Comparison of ENCODE assay signal across 30 cellular contexts in the genomic region with DNA sequence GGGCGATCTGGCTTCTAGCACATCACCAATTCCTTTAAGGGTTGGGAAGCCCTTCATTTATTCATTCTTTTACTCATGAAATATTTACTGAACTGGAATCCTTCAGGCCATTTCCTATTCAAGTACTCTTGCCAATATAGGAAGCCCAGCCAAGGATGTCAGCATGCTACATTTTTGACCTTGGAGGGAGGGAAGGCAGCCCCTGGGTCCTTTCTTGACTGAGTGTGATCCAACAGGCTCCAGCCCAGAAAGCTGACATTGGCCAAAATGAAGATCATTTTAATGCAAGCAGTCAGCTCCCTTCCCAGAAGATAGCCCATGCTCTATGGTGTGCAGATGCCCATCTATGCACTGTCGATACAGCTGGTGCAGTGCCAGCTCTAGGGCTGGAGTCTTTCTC.
"Had no signal": no experiment of that assay in that cellular context is flagged by ENCODE, and none has a peak within 500 bp of the region (broad histone marks: within the 10 kb centered on the region; RNA-seq: fewer than 3 reads in every experiment).

No MANE protein-coding gene starts in this region.

- H3K36me3 ChIP-seq: brain microvascular endothelial cell had no signal

- H3K27ac ChIP-seq: brain microvascular endothelial cell, VCaP had no signal

- H3K27me3 ChIP-seq: brain microvascular endothelial cell had no signal

- ATAC-seq: activated CD8-positive, alpha-beta memory T cell treated with anti-CD3 and anti-CD28 coated beads, Interleukin-2, amount 10 ng/mL, durations not matched to agents 7 days and 5 days; activated naive CD8-positive, alpha-beta T cell treated with anti-CD3 and anti-CD28 coated beads, Interleukin-2, amount 50 U/mL, for 24 hours; K562; Panc1 had no signal

- H3K4me3 ChIP-seq: K562 had no signal

- DNase-seq: activated B cell treated with CpG ODN at 0.5 μM for 24 hours; activated CD4-positive, alpha-beta memory T cell treated with anti-CD3 and anti-CD28 coated beads for 36 hours; activated CD4-positive, alpha-beta T cell treated with anti-CD3 and anti-CD28 coated beads for 4 hours; activated CD4-positive, alpha-beta T cell treated with anti-CD3 and anti-CD28 coated beads, Interleukin-2, amount 50 U/mL, for 1 hour; activated CD4-positive, CD25-positive, alpha-beta regulatory T cell treated with anti-CD3 and anti-CD28 coated beads, Interleukin-2, amount 50 U/mL, for 72 hours; activated CD8-positive, alpha-beta memory T cell treated with anti-CD3 and anti-CD28 coated beads for 24 hours; activated CD8-positive, alpha-beta memory T cell treated with anti-CD3 and anti-CD28 coated beads, Interleukin-2, amount 10 ng/mL, durations not matched to agents 7 days and 5 days; activated CD8-positive, alpha-beta memory T cell treated with anti-CD3 and anti-CD28 coated beads, Interleukin-2, amount 50 U/mL, for 48 hours; activated effector memory CD4-positive, alpha-beta T cell treated with Interleukin-2 at 50 U/mL for 16 hours; activated naive CD4-positive, alpha-beta T cell treated with anti-CD3 and anti-CD28 coated beads, Interleukin-2, amount 10 ng/mL, durations not matched to agents 7 days and 5 days; activated naive CD8-positive, alpha-beta T cell treated with anti-CD3 and anti-CD28 coated beads, Interleukin-2, amount 50 U/mL, for 24 hours; activated T-cell treated with anti-CD3 and anti-CD28 coated beads, Interleukin-2, amount 50 U/mL, for 48 hours; amniotic stem cell; aorta; brain microvascular endothelial cell; NCI-H1105; NCI-H1417 treated with DMSO at 0.1 percent for 48 hours; NCI-H187 treated with DMSO at 0.1 percent for 48 hours; NCI-H2081; NCI-H226; NCI-H446 treated with DMSO at 0.1 percent for 48 hours; NCI-H524; RPMI8226; SW 1271; T-helper 1 cell; T-helper 2 cell; T-helper 9 cell had no signal
